ENCODE assay signal across 8 cellular contexts in the genomic region with DNA sequence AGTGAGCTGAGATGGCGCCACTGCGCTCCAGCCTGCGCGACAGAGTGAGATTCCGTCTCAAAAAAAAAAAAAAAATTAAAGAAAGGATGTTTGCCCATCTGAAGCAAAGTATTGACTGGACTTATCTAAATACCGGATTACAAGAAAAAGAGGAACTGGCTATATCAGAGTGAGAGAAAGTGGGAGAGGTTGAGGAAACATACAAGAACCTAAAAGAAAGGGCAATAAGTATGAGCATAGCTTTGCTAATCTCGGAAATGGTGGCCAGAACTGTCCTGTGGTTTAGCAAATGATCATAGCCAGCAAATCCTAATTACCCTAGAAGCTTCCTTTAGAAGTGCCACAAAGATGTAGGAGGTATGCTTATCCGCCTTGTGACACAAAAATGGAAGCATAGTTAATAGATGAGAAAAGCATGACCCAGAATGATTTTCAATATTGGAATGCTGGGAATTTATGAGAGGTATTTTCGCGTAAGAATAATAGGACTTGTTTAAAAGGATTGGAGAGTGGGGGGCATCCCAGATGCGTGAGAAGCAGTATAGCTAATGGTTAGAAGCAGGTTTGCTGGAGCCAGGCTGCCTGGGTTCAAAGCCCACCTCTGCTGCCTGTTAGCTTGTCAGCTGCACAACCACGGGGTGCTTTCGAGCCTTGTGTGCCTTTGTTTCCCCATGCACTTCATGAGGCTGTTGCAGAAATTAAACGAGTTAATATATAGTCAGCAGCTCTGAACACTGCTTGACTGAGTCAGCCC. TPM values are rescaled to one million over a fixed set of nuclear protein-coding genes. Genes with fewer than 3 reads are reported as not detected.
DNase-seq lines count a peak whose midpoint lies in the region; ATAC-seq and TF ChIP-seq lines count a peak whose summit lies in the region.

No MANE protein-coding gene starts in this region.

- no peaks in the 10 kb centered on the region for H3K9me3 ChIP-seq in T-helper 17 cell (ENCODE audit: control insufficient read depth, low read length, poor library complexity, severe bottlenecking)

- peak overlapping the region; percentile 99 for H3K4me3 Mint-ChIP-seq in activated naive CD4-positive, alpha-beta T cell treated with anti-CD3 and anti-CD28 coated beads, Interleukin-2, amount 10 ng/mL, durations not matched to agents 7 days and 5 days
- H3K4me3 Mint-ChIP-seq in T-helper 17 cell: peak overlapping the region; percentile 97

- no peak for TF ChIP-seq CTCF in foreskin fibroblast (IDR thresholded peaks at IDR 0.05; ENCODE audit: low read depth, low read length)

- CTCF ChIA-PET in activated naive CD4-positive, alpha-beta T cell treated with anti-CD3 and anti-CD28 coated beads, Interleukin-2, amount 10 ng/mL, durations not matched to agents 7 days and 5 days (lab: Charles Lee): interaction anchor here (1.0 kb wide), 1 partner anchor 9 kb away, joined by 3 read pairs; no protein-coding TSS in a partner anchor

- peaks cover 36% of the 10 kb centered on the region for H3K4me1 Mint-ChIP-seq in activated naive CD4-positive, alpha-beta T cell treated with anti-CD3 and anti-CD28 coated beads, Interleukin-2, amount 10 ng/mL, durations not matched to agents 7 days and 5 days
- peaks cover 23% of the 10 kb centered on the region for H3K4me1 Mint-ChIP-seq in T-helper 17 cell

- no peaks in the 10 kb centered on the region for H3K9me3 Mint-ChIP-seq in activated naive CD4-positive, alpha-beta T cell treated with anti-CD3 and anti-CD28 coated beads, Interleukin-2, amount 10 ng/mL, durations not matched to agents 7 days and 5 days
- no peaks in the 10 kb centered on the region for H3K9me3 Mint-ChIP-seq in activated naive CD4-positive, alpha-beta T cell treated with anti-CD3 and anti-CD28 coated beads, Interleukin-2, amount 50 U/mL, for 72 hours

- no peak for ATAC-seq in activated naive CD4-positive, alpha-beta T cell treated with anti-CD3 and anti-CD28 coated beads, Interleukin-2, amount 50 U/mL, for 72 hours
- ATAC-seq in T-helper 17 cell: no peak
- ATAC-seq in GM18870 (IDR thresholded peaks at IDR 0.05; ENCODE audit: unreplicated experiment): no peak

- DNase-seq in activated naive CD4-positive, alpha-beta T cell treated with anti-CD3 and anti-CD28 coated beads, Interleukin-2, amount 10 ng/mL, durations not matched to agents 7 days and 5 days: no peak
- DNase-seq in activated naive CD4-positive, alpha-beta T cell treated with anti-CD3 and anti-CD28 coated beads, Interleukin-2, amount 50 U/mL, for 72 hours (ENCODE audit: low spot score in 2 of 2): no peak
- DNase-seq in T-helper 17 cell: no peak
- peak; percentile 60 to 72 for DNase-seq in foreskin fibroblast
- DNase-seq in renal cortical epithelial cell (ENCODE audit: low read depth): peak; percentile 64
- DNase-seq in GDM1 (lab: John Stamatoyannopoulos, UW): no peak
- no peak for DNase-seq in effector CD4-positive, alpha-beta T cell

- H3K4me3 ChIP-seq in foreskin fibroblast (ENCODE audit: low read depth in 1 of 2, low read length in 2 of 2): peak overlapping the region; percentile 95 to 98

- peak overlapping the region; percentile 95 for H3K27ac Mint-ChIP-seq in activated naive CD4-positive, alpha-beta T cell treated with anti-CD3 and anti-CD28 coated beads, Interleukin-2, amount 10 ng/mL, durations not matched to agents 7 days and 5 days
- H3K27ac Mint-ChIP-seq in activated naive CD4-positive, alpha-beta T cell treated with anti-CD3 and anti-CD28 coated beads, Interleukin-2, amount 50 U/mL, for 72 hours: peak overlapping the region in 1 of 2 donors; percentile 97
- peak overlapping the region; percentile 95 for H3K27ac Mint-ChIP-seq in T-helper 17 cell

- peaks cover 14% of the 10 kb centered on the region for H3K36me3 Mint-ChIP-seq in activated naive CD4-positive, alpha-beta T cell treated with anti-CD3 and anti-CD28 coated beads, Interleukin-2, amount 10 ng/mL, durations not matched to agents 7 days and 5 days
- H3K36me3 Mint-ChIP-seq in activated naive CD4-positive, alpha-beta T cell treated with anti-CD3 and anti-CD28 coated beads, Interleukin-2, amount 50 U/mL, for 72 hours: peaks cover 32 to 33% of the 10 kb centered on the region in 2 donors
- no peaks in the 10 kb centered on the region for H3K36me3 Mint-ChIP-seq in T-helper 17 cell (ENCODE audit: low read depth)

- H3K27me3 Mint-ChIP-seq in activated naive CD4-positive, alpha-beta T cell treated with anti-CD3 and anti-CD28 coated beads, Interleukin-2, amount 10 ng/mL, durations not matched to agents 7 days and 5 days: no peaks in the 10 kb centered on the region
- no peaks in the 10 kb centered on the region for H3K27me3 Mint-ChIP-seq in T-helper 17 cell

RNA-seq across cellular contexts. Expression of a gene that starts 1.2 kb away (rescaled TPM):
- 100 to 1,000 TPM in 1 of 2 donors, 10 to 100 TPM in 1; 96.5 to 123 TPM for total RNA-seq in activated naive CD4-positive, alpha-beta T cell treated with anti-CD3 and anti-CD28 coated beads, Interleukin-2, amount 50 U/mL, for 72 hours
- 10 to 100 TPM; 44.4 to 52.7 TPM for total RNA-seq in T-helper 17 cell
- 50.0 and 66.5 TPM in 2 replicates for total RNA-seq in renal cortical epithelial cell

RNA-seq across cellular contexts. Expression of a gene that starts 38.6 kb away (rescaled TPM):
- not detected for total RNA-seq in activated naive CD4-positive, alpha-beta T cell treated with anti-CD3 and anti-CD28 coated beads, Interleukin-2, amount 50 U/mL, for 72 hours
- total RNA-seq in T-helper 17 cell (not detected), renal cortical epithelial cell (not detected in 2 replicates)

RNA-seq across cellular contexts. Expression of a gene that starts 55.6 kb away (rescaled TPM):
- 100 to 1,000 TPM in 1 of 2 donors, 10 to 100 TPM in 1; 87.4 to 122 TPM for total RNA-seq in activated naive CD4-positive, alpha-beta T cell treated with anti-CD3 and anti-CD28 coated beads, Interleukin-2, amount 50 U/mL, for 72 hours
- total RNA-seq in T-helper 17 cell (10 to 100 TPM; 59.4 to 72.9 TPM), renal cortical epithelial cell (29.9 and 45.1 TPM in 2 replicates)

Comparison
In these comparisons a context has a peak if more than half of its experiments do, and no peak if none do; other contexts are left out.
1. DNase-seq: peak in foreskin fibroblast (2 of 2) and renal cortical epithelial cell (single experiment); none in activated naive CD4-positive, alpha-beta T cell treated with anti-CD3 and anti-CD28 coated beads, Interleukin-2, amount 10 ng/mL, durations not matched to agents 7 days and 5 days (single experiment), activated naive CD4-positive, alpha-beta T cell treated with anti-CD3 and anti-CD28 coated beads, Interleukin-2, amount 50 U/mL, for 72 hours (0 of 2), T-helper 17 cell (0 of 3), GDM1 (single experiment) and effector CD4-positive, alpha-beta T cell (single experiment).